20 cellular contexts compared by ENCODE assay signal in genomic region chr2:16196687-16197503, GRCh38.
"Had no signal": no experiment of that assay in that cellular context is flagged by ENCODE, and none has a peak within 500 bp of the region (broad histone marks: within the 10 kb centered on the region; RNA-seq: fewer than 3 reads in every experiment).

No MANE protein-coding gene starts in this region.

- H3K36me3 Mint-ChIP-seq: activated naive CD8-positive, alpha-beta T cell treated with anti-CD3 and anti-CD28 coated beads for 36 hours; naive thymus-derived CD4-positive, alpha-beta T cell; T-cell; type B pancreatic cell had no signal

- H3K9me3 ChIP-seq: body of pancreas, lower lobe of right lung had no signal

- ATAC-seq: body of pancreas; foreskin keratinocyte; lower lobe of right lung; naive thymus-derived CD4-positive, alpha-beta T cell; T-cell had no signal

- H3K4me1 Mint-ChIP-seq: activated CD4-positive, alpha-beta T cell treated with anti-CD3 and anti-CD28 coated beads, Interleukin-2, amount 10 ng/mL, durations not matched to agents 7 days and 5 days; activated naive CD8-positive, alpha-beta T cell treated with anti-CD3 and anti-CD28 coated beads for 36 hours; central memory CD8-positive, alpha-beta T cell; naive thymus-derived CD4-positive, alpha-beta T cell; T-cell had no signal

- H3K9me3 Mint-ChIP-seq: activated CD4-positive, alpha-beta T cell treated with anti-CD3 and anti-CD28 coated beads, Interleukin-2, amount 10 ng/mL, durations not matched to agents 7 days and 5 days; activated naive CD8-positive, alpha-beta T cell treated with anti-CD3 and anti-CD28 coated beads for 36 hours; central memory CD8-positive, alpha-beta T cell; naive thymus-derived CD4-positive, alpha-beta T cell; stimulated activated naive CD8-positive, alpha-beta T cell treated with anti-CD3 and anti-CD28 coated beads, Interleukin-15, Interleukin-2, amounts not matched to agents 100 ng/mL and 50 ng/mL, for 24 hours; T-cell had no signal

- H3K27ac ChIP-seq: body of pancreas, coronary artery, foreskin keratinocyte, lower lobe of right lung, skin epidermis had no signal

- H3K4me3 Mint-ChIP-seq: activated CD4-positive, alpha-beta T cell treated with anti-CD3 and anti-CD28 coated beads, Interleukin-2, amount 10 ng/mL, durations not matched to agents 7 days and 5 days; activated naive CD8-positive, alpha-beta T cell treated with anti-CD3 and anti-CD28 coated beads for 36 hours; central memory CD8-positive, alpha-beta T cell; naive thymus-derived CD4-positive, alpha-beta T cell; stimulated activated naive CD8-positive, alpha-beta T cell treated with anti-CD3 and anti-CD28 coated beads, Interleukin-15, Interleukin-2, amounts not matched to agents 100 ng/mL and 50 ng/mL, for 24 hours; T-cell; type B pancreatic cell had no signal

- DNase-seq: activated CD4-positive, alpha-beta T cell treated with anti-CD3 and anti-CD28 coated beads, Interleukin-2, amount 10 ng/mL, durations not matched to agents 7 days and 5 days; activated CD8-positive, alpha-beta memory T cell treated with anti-CD3 and anti-CD28 coated beads, Interleukin-2, amount 50 U/mL, for 48 hours; activated gamma-delta T cell treated with Interleukin-2 at 50 U/mL for 16 hours; activated naive CD8-positive, alpha-beta T cell treated with anti-CD3 and anti-CD28 coated beads for 36 hours; amygdala; body of pancreas; effector CD4-positive, alpha-beta T cell; foreskin keratinocyte; lower lobe of right lung; naive thymus-derived CD4-positive, alpha-beta T cell; nucleus accumbens; posterior cingulate gyrus; retina; T-cell; T-helper 9 cell had no signal

- H3K27me3 Mint-ChIP-seq: activated CD4-positive, alpha-beta T cell treated with anti-CD3 and anti-CD28 coated beads, Interleukin-2, amount 10 ng/mL, durations not matched to agents 7 days and 5 days; activated naive CD8-positive, alpha-beta T cell treated with anti-CD3 and anti-CD28 coated beads for 36 hours; central memory CD8-positive, alpha-beta T cell; naive thymus-derived CD4-positive, alpha-beta T cell; stimulated activated naive CD8-positive, alpha-beta T cell treated with anti-CD3 and anti-CD28 coated beads, Interleukin-15, Interleukin-2, amounts not matched to agents 100 ng/mL and 50 ng/mL, for 24 hours; T-cell; type B pancreatic cell had no signal

- H3K4me1 ChIP-seq: body of pancreas, foreskin keratinocyte, lower lobe of right lung had no signal

- H3K27me3 ChIP-seq: body of pancreas, foreskin keratinocyte had no signal

- H3K27ac Mint-ChIP-seq: activated naive CD8-positive, alpha-beta T cell treated with anti-CD3 and anti-CD28 coated beads for 36 hours; naive thymus-derived CD4-positive, alpha-beta T cell; stimulated activated naive CD8-positive, alpha-beta T cell treated with anti-CD3 and anti-CD28 coated beads, Interleukin-15, Interleukin-2, amounts not matched to agents 100 ng/mL and 50 ng/mL, for 24 hours; T-cell; type B pancreatic cell had no signal

- H3K4me3 ChIP-seq: body of pancreas, coronary artery, lower lobe of right lung, skin epidermis had no signal

- H3K36me3 ChIP-seq: lower lobe of right lung had no signal
